ENCODE assay signal across 9 cellular contexts in genomic region chr12:125683748-125684381, GRCh38.
A peak's percentile ranks its signal among the peaks of the same experiment; 100 is the strongest.
DNase-seq lines count a peak whose midpoint lies in the region; ATAC-seq and TF ChIP-seq lines count a peak whose summit lies in the region.
"Had no signal": no experiment of that assay in that cellular context is flagged by ENCODE, and none has a peak within 500 bp of the region (broad histone marks: within the 10 kb centered on the region; RNA-seq: fewer than 3 reads in every experiment).

No MANE protein-coding gene starts in this region.

- H3K27ac ChIP-seq in iPS DF 6.9 (ENCODE audit: low read length) = no peak overlapping the region
- no peak overlapping the region for H3K27ac ChIP-seq in upper lobe of left lung
- H3K27ac ChIP-seq: epithelial cell of prostate had no signal

- WGBS in iPS DF 6.9 (ENCODE audit: insufficient coverage, insufficient read length) = 100% methylated on average over 1 of the region's 30 CpGs
- 12 to 15% methylated on average over 30 of the region's 30 CpGs for WGBS in upper lobe of left lung, 2 donors

- peak in 4 of 6 experiments; percentile 44 to 72 (median 60) for TF ChIP-seq CTCF in upper lobe of left lung (IDR thresholded peaks at IDR 0.05)

- ATAC-seq in GM21737 (IDR thresholded peaks at IDR 0.05; ENCODE audit: unreplicated experiment) (peak; percentile 80), upper lobe of left lung (ENCODE audit: low FRiP score in 2 of 2) (peak in 1 of 2 donors; percentile 59)

- H3K4me3 ChIP-seq in iPS DF 6.9 (ENCODE audit: low read length) (no peak overlapping the region), upper lobe of left lung (no peak overlapping the region)

- H3K36me3 ChIP-seq in iPS DF 6.9 (ENCODE audit: control insufficient read depth, insufficient read depth, low read length) (no peaks in the 10 kb centered on the region), upper lobe of left lung (no peaks in the 10 kb centered on the region)

- TF ChIP-seq POLR2A in upper lobe of left lung (IDR thresholded peaks at IDR 0.05) = no peak

- no peaks in the 10 kb centered on the region for H3K9me3 ChIP-seq in iPS DF 6.9 (ENCODE audit: control insufficient read depth, insufficient read depth, low read length)
- no peaks in the 10 kb centered on the region for H3K9me3 ChIP-seq in upper lobe of left lung

- DNase-seq in NCI-H2029 (lab: John Stamatoyannopoulos, UW) = peak; percentile 33
- DNase-seq in NCI-H2029 treated with DMSO at 0.1 percent for 48 hours (lab: John Stamatoyannopoulos, UW) = no peak
- peak; percentile 28 for DNase-seq in NCI-H526 treated with DMSO at 0.1 percent for 48 hours (lab: John Stamatoyannopoulos, UW)
- peak; percentile 76 for DNase-seq in iPS DF 6.9 (ENCODE audit: low read depth, low spot score)
- peak; percentile 49 to 89 for DNase-seq in upper lobe of left lung
- DNase-seq in stimulated activated naive CD4-positive, alpha-beta T cell treated with Interleukin-2 at 50 U/mL for 16 hours (lab: John Stamatoyannopoulos, UW) = no peak
- no peak for DNase-seq in OCI-M1 (lab: John Stamatoyannopoulos, UW)

- no peak for TF ChIP-seq EP300 in upper lobe of left lung (IDR thresholded peaks at IDR 0.05)

- H3K27me3 ChIP-seq in iPS DF 6.9 (ENCODE audit: control insufficient read depth, insufficient read depth, low read length) (no peaks in the 10 kb centered on the region), upper lobe of left lung (no peaks in the 10 kb centered on the region)

- H3K4me1 ChIP-seq in iPS DF 6.9 (ENCODE audit: control insufficient read depth, insufficient read depth, low read length) (no peaks in the 10 kb centered on the region), upper lobe of left lung (no peaks in the 10 kb centered on the region)

Comparison
In these comparisons a context has a peak if more than half of its experiments do, and no peak if none do; other contexts are left out.
1. DNase-seq: peak in NCI-H2029 (single experiment), NCI-H526 treated with DMSO at 0.1 percent for 48 hours (single experiment), iPS DF 6.9 (single experiment) and upper lobe of left lung (2 of 2); none in NCI-H2029 treated with DMSO at 0.1 percent for 48 hours (single experiment), stimulated activated naive CD4-positive, alpha-beta T cell treated with Interleukin-2 at 50 U/mL for 16 hours (single experiment) and OCI-M1 (single experiment).